ENCODE assay signal across 32 cellular contexts in genomic region chr9:101991926-101992325, GRCh38.
"Had no signal": no experiment of that assay in that cellular context is flagged by ENCODE, and none has a peak within 500 bp of the region (broad histone marks: within the 10 kb centered on the region; RNA-seq: fewer than 3 reads in every experiment).

No MANE protein-coding gene starts in this region.

- ATAC-seq: activated CD8-positive, alpha-beta T cell treated with anti-CD3 and anti-CD28 coated beads for 36 hours; activated naive CD4-positive, alpha-beta T cell treated with anti-CD3 and anti-CD28 coated beads, Interleukin-2, amount 50 U/mL, for 72 hours; activated T-cell treated with anti-CD3 and anti-CD28 coated beads, Interleukin-2, amount 50 U/mL, for 4 hours; activated T-cell treated with anti-CD3 and anti-CD28 coated beads, Interleukin-2, amount 50 U/mL, for 72 hours; activated T-helper 17 cell treated with anti-CD3 and anti-CD28 coated beads, Interleukin-2, amount 50 U/mL, for 72 hours had no signal

- H3K4me3 ChIP-seq: ascending aorta, cardiac muscle cell had no signal

- H3K27me3 ChIP-seq: ascending aorta, cardiac muscle cell had no signal

- H3K4me1 ChIP-seq: ascending aorta had no signal

- DNase-seq: activated B cell treated with CpG ODN at 0.5 μM for 24 hours; activated CD4-positive, alpha-beta memory T cell treated with anti-CD3 and anti-CD28 coated beads for 36 hours; activated CD4-positive, alpha-beta T cell treated with anti-CD3 and anti-CD28 coated beads for 4 hours; activated CD4-positive, alpha-beta T cell treated with anti-CD3 and anti-CD28 coated beads, Interleukin-2, amount 10 ng/mL, durations not matched to agents 24 days and 14 days; activated CD4-positive, alpha-beta T cell treated with anti-CD3 and anti-CD28 coated beads, Interleukin-2, amount 50 U/mL, for 1 hour; activated CD4-positive, alpha-beta T cell treated with anti-CD3 and anti-CD28 coated beads, Interleukin-2, amount 50 U/mL, for 4 hours; activated CD4-positive, CD25-positive, alpha-beta regulatory T cell treated with anti-CD3 and anti-CD28 coated beads, Interleukin-2, amount 50 U/mL, for 72 hours; activated CD8-positive, alpha-beta memory T cell treated with anti-CD3 and anti-CD28 coated beads, Interleukin-2, amount 50 U/mL, for 4 hours; activated CD8-positive, alpha-beta T cell treated with anti-CD3 and anti-CD28 coated beads for 36 hours; activated effector memory CD4-positive, alpha-beta T cell treated with anti-CD3 and anti-CD28 coated beads, Interleukin-2, amount 50 U/mL, for 16 hours; activated gamma-delta T cell treated with Interleukin-2 at 50 U/mL for 16 hours; activated naive CD4-positive, alpha-beta T cell; activated naive CD4-positive, alpha-beta T cell treated with anti-CD3 and anti-CD28 coated beads for 36 hours; activated naive CD4-positive, alpha-beta T cell treated with anti-CD3 and anti-CD28 coated beads, Interleukin-2, amount 50 U/mL, for 16 hours; activated naive CD8-positive, alpha-beta T cell treated with anti-CD3 and anti-CD28 coated beads for 36 hours; activated T-cell treated with anti-CD3 and anti-CD28 coated beads for 4 hours; activated T-cell treated with anti-CD3 and anti-CD28 coated beads, Interleukin-2, amount 50 U/mL, for 1 hour; activated T-cell treated with anti-CD3 and anti-CD28 coated beads, Interleukin-2, amount 50 U/mL, for 4 hours; activated T-cell treated with anti-CD3 and anti-CD28 coated beads, Interleukin-2, amount 50 U/mL, for 72 hours; amygdala; anterior cingulate cortex; caudate nucleus; cerebellar nuclear complex; T-helper 2 cell; T-helper 9 cell had no signal

- H3K9me3 ChIP-seq: ascending aorta had no signal

- FAIRE-seq: bronchial epithelial cell, TTC549 had no signal

- H3K36me3 ChIP-seq: ascending aorta, cardiac muscle cell had no signal

- H3K27ac ChIP-seq: ascending aorta, cardiac muscle cell, VCaP had no signal
